Comparison of ENCODE assay signal across 8 cellular contexts in the genomic region with DNA sequence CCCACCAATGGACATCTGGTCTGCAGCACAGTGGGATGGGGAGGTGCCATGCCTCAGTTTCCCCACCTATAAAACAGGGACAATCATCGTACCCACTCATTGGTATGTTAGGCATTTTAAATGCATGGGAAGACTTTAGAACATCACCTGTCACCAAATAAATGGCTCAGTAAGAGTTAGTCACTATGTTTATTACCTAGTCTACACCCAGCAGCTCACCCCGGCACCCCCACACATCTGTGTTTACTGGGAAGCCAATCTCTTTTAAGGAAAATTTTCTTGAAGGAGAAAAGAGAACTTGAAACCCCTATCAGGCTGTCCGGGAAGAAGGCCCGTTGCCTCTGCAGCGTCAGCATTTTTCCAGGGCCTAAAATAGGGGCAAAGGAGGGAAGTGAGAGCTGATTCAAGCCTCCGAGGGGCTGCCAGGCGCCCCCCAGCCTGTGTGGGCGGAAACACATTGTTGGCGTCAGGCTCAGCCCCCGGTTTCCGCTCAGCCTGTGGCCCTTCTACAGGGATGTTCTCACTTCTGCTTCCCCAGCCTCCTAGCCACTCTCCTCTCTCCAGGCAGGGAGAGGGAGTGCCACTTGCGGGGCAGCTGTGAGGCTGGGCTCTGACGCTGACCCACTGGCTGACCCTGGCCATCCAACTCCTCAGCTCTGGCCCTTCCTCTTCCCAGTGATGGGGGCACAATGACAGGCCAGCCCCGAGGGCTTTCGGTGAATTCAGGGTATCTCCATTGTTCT. TPM values are rescaled to one million over a fixed set of nuclear protein-coding genes. Genes with fewer than 3 reads are reported as not detected.
DNase-seq lines count a peak whose midpoint lies in the region; ATAC-seq and TF ChIP-seq lines count a peak whose summit lies in the region.

No MANE protein-coding gene starts in this region.

- no peaks in the 10 kb centered on the region for H3K9me3 ChIP-seq in mammary epithelial cell (replicated peaks; ENCODE audit: insufficient read depth, low read length)

- CTCF ChIA-PET in mammary epithelial cell (lab: Charles Lee; ENCODE audit: low non-redundant PET): no interaction called here

- no peaks in the 10 kb centered on the region for H3K36me3 ChIP-seq in mammary epithelial cell (ENCODE audit: insufficient read depth, low read length)

- no peak overlapping the region for H3K4me2 ChIP-seq in mammary epithelial cell (ENCODE audit: insufficient read depth, low read depth, low read length)

- no TSS peak for BruUV-seq in mammary epithelial cell (replicated peaks; lab: Mats Ljungman, UMichigan)

- DNase-seq in SIG-M5 treated with dmso at 0.1 percent for 504 hours (lab: John Stamatoyannopoulos, UW; ENCODE audit: unreplicated experiment) (peak; percentile 93), hippocampal formation (lab: John Stamatoyannopoulos, UW) (peak; percentile 16 to 51), superior temporal gyrus (ENCODE audit: extremely low spot score) (peak; percentile 18), mammary epithelial cell (no peak), T-helper 9 cell (no peak), NCI-H2029 (lab: John Stamatoyannopoulos, UW) (no peak)

- H3K27me3 ChIP-seq in mammary epithelial cell (ENCODE audit: insufficient read depth, low read length): no peaks in the 10 kb centered on the region

- intact Hi-C loops in mammary epithelial cell (cut with micrococcal nuclease): no loop called here

- H3K9ac ChIP-seq in mammary epithelial cell (ENCODE audit: insufficient read depth, low read length): no peak overlapping the region

- dilution Hi-C loops in mammary epithelial cell (cut with HindIII; ENCODE audit: low sequenced_read_pairs): no loop called here

- TF ChIP-seq CTCF in mammary epithelial cell (conservative IDR thresholded peaks at IDR 0.05 in 1 of 2, IDR thresholded peaks at IDR 0.05 in 1 of 2; ENCODE audit: extremely low read depth in 1 of 2, insufficient read depth in 1 of 2, low read depth in 1 of 2, low read length in 2 of 2): no peak

- 37% methylated on average over 15 of the region's 15 CpGs for WGBS in mammary epithelial cell (ENCODE audit: low coverage, missing lambda C conversion rate)

- H4K20me1 ChIP-seq in mammary epithelial cell (ENCODE audit: insufficient read depth, low read length): no peaks in the 10 kb centered on the region

- no peak overlapping the region for H3K27ac ChIP-seq in mammary epithelial cell (ENCODE audit: insufficient read depth, low read depth, low read length)

- in situ Hi-C loops in mammary epithelial cell (cut with MboI; ENCODE audit: low sequenced_read_pairs in 2 of 2): no loop called here

- ATAC-seq in GM18858 (IDR thresholded peaks at IDR 0.05; ENCODE audit: unreplicated experiment): peak; percentile 84
- ATAC-seq in HG02884 (IDR thresholded peaks at IDR 0.05; ENCODE audit: unreplicated experiment): peak; percentile 89

- H3K4me3 ChIP-seq in mammary epithelial cell (replicated peaks in 1 of 3; ENCODE audit: insufficient read depth in 1 of 3, low read depth in 2 of 3, low read length in 3 of 3): no peak overlapping the region

- H3K4me1 ChIP-seq in mammary epithelial cell (ENCODE audit: insufficient read depth, low read length): no peaks in the 10 kb centered on the region

- H3K79me2 ChIP-seq in mammary epithelial cell (ENCODE audit: insufficient read depth, low read length): no peaks in the 10 kb centered on the region

- H2AFZ ChIP-seq in mammary epithelial cell (ENCODE audit: low read depth, low read length): no peak overlapping the region

RNA-seq across cellular contexts. Expression of a gene that starts 4.6 kb away (rescaled TPM):
- total RNA-seq in mammary epithelial cell: 1 to 10 TPM in 1 of 2 donors, not detected in 1; 1.3 TPM
- polyA plus RNA-seq in mammary epithelial cell: 1.5 TPM
- polyA minus RNA-seq in mammary epithelial cell: 5.0 TPM

Comparison
In these comparisons a context has a peak if more than half of its experiments do, and no peak if none do; other contexts are left out.
1. DNase-seq: peak in SIG-M5 treated with dmso at 0.1 percent for 504 hours (single experiment), hippocampal formation (2 of 2) and superior temporal gyrus (single experiment); none in mammary epithelial cell (single experiment), T-helper 9 cell (single experiment) and NCI-H2029 (single experiment).